In genomic region chr10:98309366-98310355, GRCh38 we compare ENCODE assay signal across 9 cellular contexts. TPM values are rescaled to one million over a fixed set of nuclear protein-coding genes. Genes with fewer than 3 reads are reported as not detected.
DNase-seq lines count a peak whose midpoint lies in the region; ATAC-seq and TF ChIP-seq lines count a peak whose summit lies in the region.
"Had no signal": no experiment of that assay in that cellular context is flagged by ENCODE, and none has a peak within 500 bp of the region (broad histone marks: within the 10 kb centered on the region; RNA-seq: fewer than 3 reads in every experiment).

No MANE protein-coding gene starts in this region.

- peaks cover 3% of the 10 kb centered on the region for H3K4me1 ChIP-seq in SJSA1 (replicated peaks)

- peaks cover 2% of the 10 kb centered on the region for H3K27me3 Mint-ChIP-seq in endothelial cell (ENCODE audit: unreplicated experiment)

- ATAC-seq in HG03457 (IDR thresholded peaks at IDR 0.05; ENCODE audit: unreplicated experiment) = no peak

- TF ChIP-seq CTCF in endothelial cell (IDR thresholded peaks at IDR 0.05; ENCODE audit: unreplicated experiment) = peak; percentile 57

- no peaks in the 10 kb centered on the region for H3K36me3 Mint-ChIP-seq in endothelial cell (ENCODE audit: low read depth, unreplicated experiment)

- H3K4me3 ChIP-seq in SJSA1 = no peak overlapping the region

- H3K27ac Mint-ChIP-seq in endothelial cell (ENCODE audit: unreplicated experiment) = no peak overlapping the region

- H3K27ac ChIP-seq in SJSA1 (no peak overlapping the region), substantia nigra (ENCODE audit: low read depth, low read length, poor library complexity, severe bottlenecking) (no peak overlapping the region)

- H3K9me3 Mint-ChIP-seq in endothelial cell (ENCODE audit: unreplicated experiment) = no peaks in the 10 kb centered on the region
- H3K9me3 Mint-ChIP-seq: activated T-cell treated with anti-CD3 and anti-CD28 coated beads, Interleukin-2, amount 50 U/mL, for 4 hours had no signal

- H3K36me3 ChIP-seq in SJSA1 = no peaks in the 10 kb centered on the region

- H3K4me1 Mint-ChIP-seq in endothelial cell (ENCODE audit: unreplicated experiment) = peaks cover 5% of the 10 kb centered on the region

- no peaks in the 10 kb centered on the region for H3K27me3 ChIP-seq in SJSA1 (replicated peaks)

- peak; percentile 94 for DNase-seq in ELF-1 (ENCODE audit: low read depth, low spot score)
- DNase-seq in Kasumi-1 (lab: John Stamatoyannopoulos, UW) = peak; percentile 56 to 72
- peak; percentile 64 to 67 for DNase-seq in SJSA1 (ENCODE audit: low read depth in 1 of 2, low spot score in 2 of 2)
- peak; percentile 81 for DNase-seq in endothelial cell (ENCODE audit: low spot score)
- DNase-seq in lung microvascular endothelial cell (ENCODE audit: low read depth in 2 of 2) = peak; percentile 76 to 79
- peak in 45 of 49 donors; percentile 4 to 90 (median 56) for DNase-seq in substantia nigra (lab: John Stamatoyannopoulos, UW)
- DNase-seq in NCI-H2081 (lab: John Stamatoyannopoulos, UW) = no peak
- DNase-seq: activated T-cell treated with anti-CD3 and anti-CD28 coated beads, Interleukin-2, amount 50 U/mL, for 4 hours had no signal

- H3K9me3 ChIP-seq in SJSA1 (replicated peaks) = no peaks in the 10 kb centered on the region

- H3K4me3 Mint-ChIP-seq in endothelial cell (ENCODE audit: unreplicated experiment) = peak overlapping the region; percentile 1
- H3K4me3 Mint-ChIP-seq: activated T-cell treated with anti-CD3 and anti-CD28 coated beads, Interleukin-2, amount 50 U/mL, for 4 hours had no signal

RNA-seq across cellular contexts. Expression of gene LOXL4, which starts 41.7 kb away (rescaled TPM):
- total RNA-seq in SJSA1 (2014; rRNA removed; shearing (Covaris generic)) = 0.55 TPM in 1 of 2 replicates, not detected in the other
- total RNA-seq in endothelial cell (ENCODE audit: unreplicated experiment) (1.8 TPM), lung microvascular endothelial cell (under 0.01 and 0.87 TPM in 2 replicates)
- total RNA-seq: activated T-cell treated with anti-CD3 and anti-CD28 coated beads, Interleukin-2, amount 50 U/mL, for 4 hours had no signal

Comparison
In these comparisons a context has a peak if more than half of its experiments do, and no peak if none do; other contexts are left out.
1. DNase-seq: peak in ELF-1 (single experiment), Kasumi-1 (2 of 2), SJSA1 (2 of 2), endothelial cell (single experiment), lung microvascular endothelial cell (2 of 2) and substantia nigra (45 of 49); none in NCI-H2081 (0 of 2).